In the genomic region with DNA sequence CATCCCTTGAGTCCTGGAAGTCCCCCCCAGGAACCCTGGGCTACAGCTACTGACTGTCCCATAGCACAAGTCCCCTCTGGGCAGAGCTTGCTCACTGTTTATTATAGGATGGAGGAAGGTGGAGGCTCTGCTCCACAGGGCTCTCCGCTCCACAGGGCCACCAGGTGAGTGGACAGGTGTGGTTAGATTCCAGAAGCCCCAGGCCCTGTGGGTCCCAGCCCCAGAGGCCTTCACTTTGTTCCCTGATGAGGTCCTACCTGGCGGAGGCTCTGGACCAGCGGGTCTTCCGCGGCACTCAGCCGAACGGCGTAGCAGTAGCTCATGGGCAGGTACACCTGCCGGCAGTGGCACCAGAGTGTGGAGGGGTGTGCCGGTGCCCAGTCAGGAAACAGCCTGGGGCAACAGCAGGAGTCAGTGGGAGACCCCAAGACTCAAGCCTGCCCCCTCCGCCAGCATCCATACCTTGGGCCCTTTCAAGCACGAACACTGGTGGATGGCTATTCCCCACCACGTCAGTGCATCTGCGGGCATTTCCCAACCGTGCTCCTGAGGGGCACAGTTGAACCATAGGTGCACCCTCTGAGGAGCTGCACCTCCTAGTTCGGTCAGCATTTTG, we compare ENCODE assay signal across 13 cellular contexts. TPM values are rescaled to one million over a fixed set of nuclear protein-coding genes. Genes with fewer than 3 reads are reported as not detected.
A peak's percentile ranks its signal among the peaks of the same experiment; 100 is the strongest.
DNase-seq lines count a peak whose midpoint lies in the region; ATAC-seq and TF ChIP-seq lines count a peak whose summit lies in the region.
"Had no signal": no experiment of that assay in that cellular context is flagged by ENCODE, and none has a peak within 500 bp of the region (broad histone marks: within the 10 kb centered on the region; RNA-seq: fewer than 3 reads in every experiment).

No MANE protein-coding gene starts in this region.

- intact Hi-C loops in posterior vena cava (cut with DNase I) (loop anchor here in 1 of 2 donors (10.0 kb wide), 1 partner anchor 61 kb away; the partner anchor contains the start of gene FTCD), MCF 10A (cut with micrococcal nuclease) (no loop called here), sciatic nerve (cut with DNase I) (no loop called here)

- no peak for TF ChIP-seq CTCF in Peyer's patch (IDR thresholded peaks at IDR 0.05)
- TF ChIP-seq CTCF in chondrocyte (IDR thresholded peaks at IDR 0.05) = no peak
- no peak for TF ChIP-seq CTCF in MCF 10A (IDR thresholded peaks at IDR 0.05; ENCODE audit: unreplicated experiment)

- H3K36me3 ChIP-seq in Peyer's patch = peaks cover 0 to 94% (median 0%) of the 10 kb centered on the region in 3 donors

- peak; percentile 55 for DNase-seq in activated effector memory CD4-positive, alpha-beta T cell treated with anti-CD3 and anti-CD28 coated beads, Interleukin-2, amount 50 U/mL, for 16 hours
- DNase-seq in activated effector memory CD4-positive, alpha-beta T cell treated with Interleukin-2 at 50 U/mL for 16 hours = no peak
- DNase-seq in Peyer's patch (peak in 2 of 3 donors; percentile 32 to 43), chondrocyte (ENCODE audit: low spot score) (peak; percentile 59), posterior vena cava (ENCODE audit: low spot score) (peak; percentile 67), MCF 10A (ENCODE audit: unreplicated experiment) (no peak), sciatic nerve (ENCODE audit: low spot score) (no peak)
- DNase-seq: AML-193, HCEC 1CT, NCI-H146, NCI-H345, NCI-H69 had no signal

- no peaks in the 10 kb centered on the region for H3K27me3 ChIP-seq in Peyer's patch

- H3K27ac Mint-ChIP-seq in chondrocyte (ENCODE audit: unreplicated experiment) (no peak overlapping the region), MCF 10A (ENCODE audit: low read depth, unreplicated experiment) (no peak overlapping the region)

- BruUV-seq in MCF 10A (replicated peaks; lab: Mats Ljungman, UMichigan) = no TSS peak

- no peak for ATAC-seq in HG02870 (IDR thresholded peaks at IDR 0.05; ENCODE audit: unreplicated experiment)
- no peak for ATAC-seq in sciatic nerve

- H3K4me3 ChIP-seq in Peyer's patch = no peak overlapping the region

- H3K4me3 Mint-ChIP-seq in chondrocyte (ENCODE audit: unreplicated experiment) = no peak overlapping the region
- H3K4me3 Mint-ChIP-seq in MCF 10A (ENCODE audit: unreplicated experiment) = no peak overlapping the region

- H3K36me3 Mint-ChIP-seq in chondrocyte (ENCODE audit: low read depth) = peaks cover 23% of the 10 kb centered on the region
- H3K36me3 Mint-ChIP-seq in MCF 10A (ENCODE audit: insufficient read depth, unreplicated experiment) = peaks cover 52% of the 10 kb centered on the region

- CTCF ChIA-PET in MCF 10A (lab: Yijun Ruan, JAX) = interaction anchor here (0.7 kb wide), 1 partner anchor 272 kb away, joined by 3 read pairs; no protein-coding TSS in a partner anchor

- no peaks in the 10 kb centered on the region for H3K9me3 ChIP-seq in Peyer's patch

- H3K27ac ChIP-seq in Peyer's patch = no peak overlapping the region

- H3K4me1 Mint-ChIP-seq in chondrocyte (ENCODE audit: low read depth) (peaks cover 10% of the 10 kb centered on the region), MCF 10A (ENCODE audit: insufficient read depth, unreplicated experiment) (peaks cover 8% of the 10 kb centered on the region)

- no peak for TF ChIP-seq POLR2A in Peyer's patch (IDR thresholded peaks at IDR 0.05)

- H3K4me1 ChIP-seq in Peyer's patch = no peaks in the 10 kb centered on the region

- H3K9me3 Mint-ChIP-seq in chondrocyte (ENCODE audit: low read depth) (no peaks in the 10 kb centered on the region), MCF 10A (ENCODE audit: unreplicated experiment) (no peaks in the 10 kb centered on the region)

- POLR2A ChIA-PET in MCF 10A (lab: Yijun Ruan, JAX) = no interaction called here

- no peaks in the 10 kb centered on the region for H3K27me3 Mint-ChIP-seq in chondrocyte (ENCODE audit: low read depth)
- H3K27me3 Mint-ChIP-seq in MCF 10A (ENCODE audit: insufficient read depth, unreplicated experiment) = no peaks in the 10 kb centered on the region

RNA-seq across cellular contexts. Expression of gene LSS, which starts 12.3 kb away (rescaled TPM):
- total RNA-seq in Peyer's patch = 100 to 1,000 TPM in 1 of 4 donors, 10 to 100 TPM in 3; 43.7 to 172 (median 66.5) TPM
- 93.2 to 110 TPM (median 107 TPM) in 3 replicates for total RNA-seq in chondrocyte
- total RNA-seq in posterior vena cava = 10 to 100 TPM; 42.5 to 65.0 TPM
- total RNA-seq in MCF 10A (2022) = 45.5 and 47.5 TPM in 2 replicates
- total RNA-seq in sciatic nerve = 111 TPM

RNA-seq across cellular contexts. Expression of gene SPATC1L, which starts 32.0 kb away (rescaled TPM):
- total RNA-seq in Peyer's patch = 10 to 100 TPM in 1 of 4 donors, 1 to 10 TPM in 3; 1.1 to 13.2 (median 2.6) TPM
- 14.0 to 18.5 TPM (median 14.1 TPM) in 3 replicates for total RNA-seq in chondrocyte
- 10 to 100 TPM in 1 of 2 donors, 1 to 10 TPM in 1; 8.4 to 10.9 TPM for total RNA-seq in posterior vena cava
- 10.5 and 11.3 TPM in 2 replicates for total RNA-seq in MCF 10A (2022)
- 9.9 TPM for total RNA-seq in sciatic nerve

Comparison
In these comparisons a context has a peak if more than half of its experiments do, and no peak if none do; other contexts are left out.
1. DNase-seq: peak in activated effector memory CD4-positive, alpha-beta T cell treated with anti-CD3 and anti-CD28 coated beads, Interleukin-2, amount 50 U/mL, for 16 hours (single experiment), Peyer's patch (2 of 3), chondrocyte (single experiment) and posterior vena cava (single experiment); none in activated effector memory CD4-positive, alpha-beta T cell treated with Interleukin-2 at 50 U/mL for 16 hours (single experiment), MCF 10A (single experiment) and sciatic nerve (single experiment).